In the genomic region with DNA sequence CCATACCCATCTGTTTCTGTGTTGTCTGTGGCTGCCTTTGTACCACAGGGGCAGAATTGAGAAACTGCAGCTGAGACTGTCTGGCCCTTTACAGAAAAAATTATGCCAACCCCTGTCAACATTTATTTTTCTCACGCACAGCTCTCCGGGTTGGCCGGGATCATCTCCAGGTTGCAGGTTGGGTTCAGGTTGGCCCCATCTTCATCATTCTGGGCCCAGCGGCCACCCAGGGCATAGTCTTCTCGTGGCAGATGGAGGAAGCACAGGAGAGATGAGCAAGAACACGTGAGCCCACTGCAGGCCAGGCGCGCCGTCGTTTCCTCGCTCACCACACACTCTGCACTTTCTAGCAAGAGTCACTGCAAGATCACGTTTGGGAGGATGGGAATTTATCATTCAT, we compare ENCODE assay signal across 21 cellular contexts.
DNase-seq lines count a peak whose midpoint lies in the region; ATAC-seq and TF ChIP-seq lines count a peak whose summit lies in the region.
"Had no signal": no experiment of that assay in that cellular context is flagged by ENCODE, and none has a peak within 500 bp of the region (broad histone marks: within the 10 kb centered on the region; RNA-seq: fewer than 3 reads in every experiment).

No MANE protein-coding gene starts in this region.

- no peaks in the 10 kb centered on the region for H3K4me1 Mint-ChIP-seq in activated CD4-positive, alpha-beta memory T cell treated with anti-CD3 and anti-CD28 coated beads for 36 hours (ENCODE audit: low read depth)
- no peaks in the 10 kb centered on the region for H3K4me1 Mint-ChIP-seq in activated CD4-positive, alpha-beta memory T cell treated with anti-CD3 and anti-CD28 coated beads, Interleukin-2, amount 10 ng/mL, durations not matched to agents 7 days and 5 days
- H3K4me1 Mint-ChIP-seq in H9, result peaks cover 11 to 13% of the 10 kb centered on the region in 2 experiments
- H3K4me1 Mint-ChIP-seq: CD14-positive monocyte; CD8-positive, alpha-beta memory T cell had no signal

- H2BK20ac ChIP-seq in H9 (ENCODE audit: low read depth, low read length, poor library complexity, severe bottlenecking), result no peak overlapping the region

- H3K4me2 ChIP-seq in H9 (ENCODE audit: insufficient read depth, insufficient read length, low read length), result no peak overlapping the region
- H3K4me2 ChIP-seq: A549; BLaER1 treated with 17β-estradiol and CSF1 and Interleukin-3, amounts not matched to agents 10 nM and 100 nM had no signal

- no peak overlapping the region for H3K18ac ChIP-seq in H9 (ENCODE audit: insufficient read length, low read depth, low read length)

- H2BK120ac ChIP-seq in H9 (ENCODE audit: low read depth, low read length, poor library complexity, severe bottlenecking), result no peak overlapping the region

- POLR2A ChIA-PET in activated CD4-positive, alpha-beta memory T cell treated with anti-CD3 and anti-CD28 coated beads for 36 hours (lab: Charles Lee), result no interaction called here
- POLR2A ChIA-PET in activated CD4-positive, alpha-beta memory T cell treated with anti-CD3 and anti-CD28 coated beads, Interleukin-2, amount 10 ng/mL, durations not matched to agents 7 days and 5 days (lab: Charles Lee), result no interaction called here

- H3K4me3 ChIP-seq in gastroesophageal sphincter, result no peak overlapping the region
- H3K4me3 ChIP-seq: A549; BLaER1 treated with 17β-estradiol and CSF1 and Interleukin-3, amounts not matched to agents 10 nM and 100 nM had no signal

- no peaks in the 10 kb centered on the region for H3K79me2 ChIP-seq in H9 (ENCODE audit: insufficient read depth, low read length)

- H2BK15ac ChIP-seq in H9 (ENCODE audit: low read depth, low read length), result no peak overlapping the region

- WGBS in H9 (ENCODE audit: extremely low coverage, insufficient read length, low lambda C conversion rate), result no CpG with 5 or more reads among the region's 12 CpGs
- 73 to 86% methylated on average over 6 to 9 of the region's 12 CpGs for WGBS in gastroesophageal sphincter (ENCODE audit: low coverage in 1 of 2), 2 donors

- no peaks in the 10 kb centered on the region for H3K36me3 ChIP-seq in gastroesophageal sphincter
- H3K36me3 ChIP-seq: BE2C; BLaER1 treated with 17β-estradiol and CSF1 and Interleukin-3, amounts not matched to agents 10 nM and 100 nM had no signal

- no peak overlapping the region for H3K4ac ChIP-seq in H9 (ENCODE audit: low read depth, low read length)

- H3K27ac Mint-ChIP-seq in activated CD4-positive, alpha-beta memory T cell treated with anti-CD3 and anti-CD28 coated beads for 36 hours, result peak overlapping the region; percentile 10
- H3K27ac Mint-ChIP-seq in activated CD4-positive, alpha-beta memory T cell treated with anti-CD3 and anti-CD28 coated beads, Interleukin-2, amount 10 ng/mL, durations not matched to agents 7 days and 5 days, result no peak overlapping the region
- H3K27ac Mint-ChIP-seq in H9, result peak overlapping the region in 2 of 3 experiments; percentile 3 to 15; a peak in 1 of 7 replicates
- H3K27ac Mint-ChIP-seq: CD14-positive monocyte; CD4-positive, alpha-beta T cell had no signal

- no peak for DNase-seq in activated CD4-positive, alpha-beta memory T cell treated with anti-CD3 and anti-CD28 coated beads for 36 hours
- DNase-seq in activated CD4-positive, alpha-beta memory T cell treated with anti-CD3 and anti-CD28 coated beads, Interleukin-2, amount 10 ng/mL, durations not matched to agents 7 days and 5 days, result no peak
- no peak for DNase-seq in H9
- DNase-seq in Right ventricle myocardium superior, result no peak
- DNase-seq: 8988T; ACHN; AML-193; BE2C; CD4-positive, alpha-beta T cell; CD8-positive, alpha-beta memory T cell; DMS 273 treated with DMSO at 0.1 percent for 48 hours; DMS79; EL; GF-D8; GOT3; HCEC 1CT had no signal

- ATAC-seq in Right ventricle myocardium superior (ENCODE audit: poor library complexity) (no peak), gastroesophageal sphincter (no peak)
- ATAC-seq: A549 had no signal

- no peak overlapping the region for H2BK12ac ChIP-seq in H9 (ENCODE audit: insufficient read length, low read depth, low read length)

- TF ChIP-seq CTCF in H9 (conservative IDR thresholded peaks at IDR 0.05) (no peak), gastroesophageal sphincter (IDR thresholded peaks at IDR 0.05) (no peak)

- H3K9ac ChIP-seq in H9 (ENCODE audit: extremely low read depth, insufficient read length, low read length), result no peak overlapping the region
- H3K9ac ChIP-seq: BLaER1 treated with 17β-estradiol and CSF1 and Interleukin-3, amounts not matched to agents 10 nM and 100 nM had no signal

- TF ChIP-seq POLR2A in gastroesophageal sphincter (IDR thresholded peaks at IDR 0.05), result no peak

- H3K27me3 ChIP-seq in H9 (ENCODE audit: insufficient read depth, low read length) (no peaks in the 10 kb centered on the region), gastroesophageal sphincter (peaks cover 85% of the 10 kb centered on the region)
- H3K27me3 ChIP-seq: BE2C; BLaER1 treated with 17β-estradiol and CSF1 and Interleukin-3, amounts not matched to agents 10 nM and 100 nM had no signal

- no peak for TF ChIP-seq EP300 in gastroesophageal sphincter (IDR thresholded peaks at IDR 0.05)

- no peak overlapping the region for H3K4me3 Mint-ChIP-seq in activated CD4-positive, alpha-beta memory T cell treated with anti-CD3 and anti-CD28 coated beads for 36 hours
- H3K4me3 Mint-ChIP-seq in activated CD4-positive, alpha-beta memory T cell treated with anti-CD3 and anti-CD28 coated beads, Interleukin-2, amount 10 ng/mL, durations not matched to agents 7 days and 5 days, result no peak overlapping the region
- no peak overlapping the region for H3K4me3 Mint-ChIP-seq in H9
- H3K4me3 Mint-ChIP-seq: CD14-positive monocyte; CD4-positive, alpha-beta T cell; CD8-positive, alpha-beta memory T cell had no signal

- no peaks in the 10 kb centered on the region for H3K23me2 ChIP-seq in H9 (ENCODE audit: insufficient read length, low read depth, low read length, poor library complexity, severe bottlenecking)

- CTCF ChIA-PET in activated CD4-positive, alpha-beta memory T cell treated with anti-CD3 and anti-CD28 coated beads for 36 hours (lab: Charles Lee), result interaction anchor here (1.6 kb wide), 1 partner anchor 13 kb away, joined by 4 read pairs; no protein-coding TSS in a partner anchor
- CTCF ChIA-PET in activated CD4-positive, alpha-beta memory T cell treated with anti-CD3 and anti-CD28 coated beads, Interleukin-2, amount 10 ng/mL, durations not matched to agents 7 days and 5 days (lab: Charles Lee), result no interaction called here

- H4K20me1 ChIP-seq in H9 (ENCODE audit: control insufficient read depth, insufficient read depth, insufficient read length), result no peaks in the 10 kb centered on the region
- H4K20me1 ChIP-seq: BLaER1 treated with 17β-estradiol and CSF1 and Interleukin-3, amounts not matched to agents 10 nM and 100 nM had no signal

- H3K9me3 Mint-ChIP-seq in activated CD4-positive, alpha-beta memory T cell treated with anti-CD3 and anti-CD28 coated beads for 36 hours, result no peaks in the 10 kb centered on the region
- no peaks in the 10 kb centered on the region for H3K9me3 Mint-ChIP-seq in activated CD4-positive, alpha-beta memory T cell treated with anti-CD3 and anti-CD28 coated beads, Interleukin-2, amount 10 ng/mL, durations not matched to agents 7 days and 5 days
- no peaks in the 10 kb centered on the region for H3K9me3 Mint-ChIP-seq in H9
- H3K9me3 Mint-ChIP-seq: CD4-positive, alpha-beta T cell; CD8-positive, alpha-beta memory T cell had no signal

- no peak overlapping the region for H4K5ac ChIP-seq in H9 (ENCODE audit: insufficient read length, low read depth, low read length)

- H3T11ph ChIP-seq in H9 (ENCODE audit: low read length), result no peak overlapping the region

- H4K91ac ChIP-seq in H9 (ENCODE audit: insufficient read length, low read depth, low read length), result no peak overlapping the region

- no peaks in the 10 kb centered on the region for H3K9me3 ChIP-seq in H9 (ENCODE audit: control insufficient read depth, low read depth, low read length)
- H3K9me3 ChIP-seq in gastroesophageal sphincter, result no peaks in the 10 kb centered on the region
- H3K9me3 ChIP-seq: A549; BE2C; BLaER1 treated with 17β-estradiol and CSF1 and Interleukin-3, amounts not matched to agents 10 nM and 100 nM had no signal

- H3K56ac ChIP-seq in H9 (ENCODE audit: insufficient read length, low read depth, low read length), result no peak overlapping the region

- no peaks in the 10 kb centered on the region for H3K79me1 ChIP-seq in H9 (ENCODE audit: insufficient read depth, low read depth, low read length, poor library complexity, severe bottlenecking)

- H2BK5ac ChIP-seq in H9 (ENCODE audit: insufficient read length, low read length), result no peak overlapping the region

- intact Hi-C loops in activated CD4-positive, alpha-beta memory T cell treated with anti-CD3 and anti-CD28 coated beads for 36 hours (cut with micrococcal nuclease), result no loop called here
- intact Hi-C loops in Right ventricle myocardium superior (cut with DNase I), result no loop called here

- H3K14ac ChIP-seq in H9 (ENCODE audit: insufficient read depth, low read length), result no peak overlapping the region

- H3K27me3 Mint-ChIP-seq in activated CD4-positive, alpha-beta memory T cell treated with anti-CD3 and anti-CD28 coated beads for 36 hours, result peaks cover 30% of the 10 kb centered on the region
- peaks cover 29% of the 10 kb centered on the region for H3K27me3 Mint-ChIP-seq in activated CD4-positive, alpha-beta memory T cell treated with anti-CD3 and anti-CD28 coated beads, Interleukin-2, amount 10 ng/mL, durations not matched to agents 7 days and 5 days
- H3K27me3 Mint-ChIP-seq in H9 (ENCODE audit: low read depth), result peaks cover 13% of the 10 kb centered on the region

- H3K27ac ChIP-seq in H9 (ENCODE audit: insufficient read length, low read depth, low read length) (no peak overlapping the region), cingulate gyrus (ENCODE audit: low read depth, low read length) (peak overlapping the region; percentile 4), gastroesophageal sphincter (no peak overlapping the region)
- H3K27ac ChIP-seq: A549; BLaER1 treated with 17β-estradiol and CSF1 and Interleukin-3, amounts not matched to agents 10 nM and 100 nM had no signal

- no peak overlapping the region for H4K8ac ChIP-seq in H9 (replicated peaks; ENCODE audit: insufficient read length, low read depth, low read length)

- no peaks in the 10 kb centered on the region for H3K36me3 Mint-ChIP-seq in activated CD4-positive, alpha-beta memory T cell treated with anti-CD3 and anti-CD28 coated beads for 36 hours
- H3K36me3 Mint-ChIP-seq in activated CD4-positive, alpha-beta memory T cell treated with anti-CD3 and anti-CD28 coated beads, Interleukin-2, amount 10 ng/mL, durations not matched to agents 7 days and 5 days (ENCODE audit: low read depth), result no peaks in the 10 kb centered on the region
- H3K36me3 Mint-ChIP-seq in H9 (ENCODE audit: insufficient read depth in 1 of 3, low read depth in 3 of 3), result no peaks in the 10 kb centered on the region
- H3K36me3 Mint-ChIP-seq: CD14-positive monocyte; CD8-positive, alpha-beta memory T cell had no signal

- H2AFZ ChIP-seq in H9 (ENCODE audit: low read length), result no peak overlapping the region

- H3K23ac ChIP-seq in H9 (ENCODE audit: insufficient read length, low read depth, low read length), result no peak overlapping the region

- no peak overlapping the region for H2AK5ac ChIP-seq in H9 (ENCODE audit: insufficient read length, low read length)

- H3K4me1 ChIP-seq in H9 (ENCODE audit: insufficient read depth, low read length), result 0 out of 2 replicates have a peak, but pooled peaks cover 2% of the 10 kb centered on the region
- H3K4me1 ChIP-seq in gastroesophageal sphincter, result no peaks in the 10 kb centered on the region
- H3K4me1 ChIP-seq: A549 had no signal
